8 cellular contexts compared by ENCODE assay signal in genomic region chr2:240568678-240569522, GRCh38. TPM values are rescaled to one million over a fixed set of nuclear protein-coding genes. Genes with fewer than 3 reads are reported as not detected.
A peak's percentile ranks its signal among the peaks of the same experiment; 100 is the strongest.
DNase-seq lines count a peak whose midpoint lies in the region; ATAC-seq, FAIRE-seq and TF ChIP-seq lines count a peak whose summit lies in the region.

No MANE protein-coding gene starts in this region.

- TF ChIP-seq RAD21 in HepG2 (CRISPR knock-in tag; IDR thresholded peaks at IDR 0.05): peak; percentile 38; the same call in 1 of the 2 replicates

- no peak for TF ChIP-seq CTCF in DOHH2 (IDR thresholded peaks at IDR 0.05; ENCODE audit: low read depth, low read length, poor library complexity, severe bottlenecking)
- TF ChIP-seq CTCF in HepG2 (CRISPR knock-in tag; IDR thresholded peaks at IDR 0.05): no peak; the same call in 1 of the 2 replicates

- intact Hi-C loops in HepG2 (cut with micrococcal nuclease; ENCODE audit: unreplicated experiment): no loop called here

- no peak overlapping the region for H2AFZ ChIP-seq in HepG2 (ENCODE audit: low read length)

- H3K79me2 ChIP-seq in DOHH2 (ENCODE audit: control insufficient read depth, low read length): peaks cover 72% of the 10 kb centered on the region
- H3K79me2 ChIP-seq in HepG2 (ENCODE audit: insufficient read depth, low read length): peaks cover 22% of the 10 kb centered on the region

- no TSS peak for BruUV-seq in HepG2 (replicated peaks; lab: Mats Ljungman, UMichigan)

- FAIRE-seq in HepG2 (lab: Jason Lieb, UNC): peak; percentile 18

- no peaks in the 10 kb centered on the region for H3K9me2 ChIP-seq in DOHH2 (replicated peaks; ENCODE audit: control insufficient read depth, low read length)

- CTCF ChIA-PET in HepG2 (lab: Yijun Ruan, JAX; ENCODE audit: low intra/inter-chr PET ratio, low total read pairs) (no interaction called here), HEK293T (lab: Yijun Ruan, JAX) (interaction anchor here (0.6 kb wide), 1 partner anchor 126 kb away, joined by 3 read pairs; no protein-coding TSS in a partner anchor)

- peaks cover 18% of the 10 kb centered on the region for H3K36me3 ChIP-seq in DOHH2 (ENCODE audit: control insufficient read depth, low read length)
- H3K36me3 ChIP-seq in HepG2 (replicated peaks in 1 of 2; ENCODE audit: control insufficient read depth in 1 of 2, insufficient read depth in 2 of 2, low read length in 2 of 2): peaks cover 0 to 2% of the 10 kb centered on the region in 2 experiments; a peak in 2 of 5 replicates

- H3K4me3 ChIP-seq in DOHH2 (ENCODE audit: low read length): peak overlapping the region; percentile 97
- peak overlapping the region; percentile 70 to 79 (median 72) for H3K4me3 ChIP-seq in HepG2 (replicated peaks in 1 of 3; ENCODE audit: insufficient read depth in 1 of 3, low read depth in 2 of 3, low read length in 3 of 3)

- H3K27me3 ChIP-seq in DOHH2 (ENCODE audit: control insufficient read depth, low read length) (no peaks in the 10 kb centered on the region), HepG2 (ENCODE audit: control insufficient read depth in 1 of 2, insufficient read depth in 2 of 2, low read length in 2 of 2) (no peaks in the 10 kb centered on the region; a peak in 1 of 5 replicates)

- H3K9me3 ChIP-seq in DOHH2 (ENCODE audit: control insufficient read depth, insufficient read depth, low read length) (no peaks in the 10 kb centered on the region), HepG2 (ENCODE audit: low read length) (no peaks in the 10 kb centered on the region)

- in situ Hi-C loops in HepG2 (cut with HindIII; ENCODE audit: extremely low pct_ligation_motif_present, low pct_unique_long_range_greater_than_20kb): loop anchor here (25.0 kb wide), 1 partner anchor 643 kb away; no protein-coding TSS in a partner anchor

- no peak for TF ChIP-seq POLR2A in HepG2 (IDR thresholded peaks at IDR 0.05; ENCODE audit: insufficient read depth in 1 of 2, low read depth in 2 of 2, low read length in 2 of 2)

- ATAC-seq in GM21381 (IDR thresholded peaks at IDR 0.05; ENCODE audit: unreplicated experiment) (peak; percentile 14), HepG2 (no peak)

- peak overlapping the region; percentile 77 for H3K9ac ChIP-seq in HepG2 (ENCODE audit: insufficient read depth, low read depth, low read length)

- peaks cover 15% of the 10 kb centered on the region for H3F3A ChIP-seq in DOHH2 (ENCODE audit: control insufficient read depth, insufficient read depth)

- peak overlapping the region; percentile 50 for H3K27ac ChIP-seq in DOHH2 (ENCODE audit: low read depth, low read length)
- H3K27ac ChIP-seq in HepG2 (ENCODE audit: extremely low read length, insufficient read depth, low read length): peak overlapping the region; percentile 42

- POLR2A ChIA-PET in HepG2 (lab: Yijun Ruan, JAX) (interaction anchor here (0.5 to 7.2 kb wide), 6 partner anchors 8 to 56 kb away, joined by 3 to 149 read pairs (median 10); partner anchors contain the start of gene CAPN10), HEK293T (lab: Yijun Ruan, JAX) (interaction anchor here (0.8 to 2.0 kb wide), 3 partner anchors 8 to 18 kb away, joined by 3 to 8 read pairs (median 4); partner anchors contain the start of gene CAPN10)

- H3K4me2 ChIP-seq in DOHH2 (ENCODE audit: low read length): peak overlapping the region; percentile 100
- peak overlapping the region; percentile 90 for H3K4me2 ChIP-seq in HepG2 (ENCODE audit: low read depth, low read length)

- TF ChIP-seq EP300 in HepG2 (IDR thresholded peaks at IDR 0.05; ENCODE audit: low read depth in 2 of 2, low read length in 2 of 2) (no peak), HepG2 (CRISPR knock-in tag; IDR thresholded peaks at IDR 0.05; ENCODE audit: borderline replicate concordance) (no peak)

- WGBS in HepG2 (ENCODE audit: low lambda C conversion rate): under 1% methylated on average over 21 of the region's 93 CpGs

- H4K20me1 ChIP-seq in DOHH2 (ENCODE audit: control insufficient read depth, insufficient read depth, low read depth, low read length) (peaks cover 5% of the 10 kb centered on the region), HepG2 (ENCODE audit: insufficient read depth, low read length) (no peaks in the 10 kb centered on the region; the same call in 1 of the 2 replicates)

- peak; percentile 61 for DNase-seq in LoVo (ENCODE audit: low spot score)
- DNase-seq in activated CD4-positive, alpha-beta T cell treated with anti-CD3 and anti-CD28 coated beads for 1 hour: peak; percentile 46
- DNase-seq in dedifferentiated amniotic fluid mesenchymal stem cell (ENCODE audit: extremely low spot score): peak; percentile 38
- DNase-seq in HepG2 (ENCODE audit: low spot score): no peak
- peak; percentile 26 for DNase-seq in stimulated activated CD8-positive, alpha-beta memory T cell treated with anti-CD3 and anti-CD28 coated beads, Interleukin-4, amount 100 ng/mL, for 24 hours (ENCODE audit: low read depth)
- DNase-seq in HEK293T (ENCODE audit: extremely low spot score): no peak

- H3K4me1 ChIP-seq in DOHH2 (ENCODE audit: control insufficient read depth, low read length) (peaks cover 53% of the 10 kb centered on the region), HepG2 (ENCODE audit: insufficient read depth, low read length) (peaks cover 47% of the 10 kb centered on the region)

RNA-seq across cellular contexts. Expression of gene RNPEPL1, which starts 0.6 kb away (rescaled TPM):
- total RNA-seq in HepG2 (2016; rRNA removed; fragmentation: Illumina TruSeq; extraction: Trizol): 13.0 and 27.6 TPM in 2 replicates
- total RNA-seq in HepG2 (2016; cell fraction: cytosol; rRNA removed; fragmentation: Illumina TruSeq; extraction: Trizol; ENCODE audit: low read depth): 21.9 and 24.8 TPM in 2 replicates
- 12.9 and 23.2 TPM in 2 replicates for total RNA-seq in HepG2 (2016; cell fraction: insoluble cytoplasmic fraction; rRNA removed; fragmentation: Illumina TruSeq; extraction: Trizol)
- total RNA-seq in HepG2 (2016; cell fraction: membrane; rRNA removed; fragmentation: Illumina TruSeq; extraction: Trizol): 50.1 and 53.8 TPM in 2 replicates
- 17.5 and 21.9 TPM in 2 replicates for total RNA-seq in HepG2 (2016; cell fraction: nucleus; rRNA removed; fragmentation: Illumina TruSeq; extraction: Trizol)
- 18.0 and 28.8 TPM in 2 replicates for polyA plus RNA-seq in HepG2 (2011; rRNA removed)
- polyA plus RNA-seq in HepG2 (2011; cell fraction: cytosol; rRNA removed): 20.3 and 26.3 TPM in 2 replicates
- 94.3 and 114 TPM in 2 replicates for polyA plus RNA-seq in HepG2 (2011; cell fraction: nucleus; rRNA removed)
- polyA plus RNA-seq in HepG2 (2012): 37.2 and 56.3 TPM in 2 replicates
- 43.4 and 46.1 TPM in 2 replicates for polyA plus RNA-seq in HepG2 (2016; cell fraction: cytosol; fragmentation: Illumina TruSeq; extraction: Trizol; ENCODE audit: low read depth)
- polyA plus RNA-seq in HepG2 (2016; cell fraction: insoluble cytoplasmic fraction; fragmentation: Illumina TruSeq; extraction: Trizol; ENCODE audit: low read depth): 40.1 and 49.6 TPM in 2 replicates
- polyA plus RNA-seq in HepG2 (2016; cell fraction: membrane; fragmentation: Illumina TruSeq; extraction: Trizol; ENCODE audit: low read depth): 85.0 and 102 TPM in 2 replicates
- 57.9 and 59.3 TPM in 2 replicates for polyA plus RNA-seq in HepG2 (2016; cell fraction: nucleus; fragmentation: Illumina TruSeq; extraction: Trizol; ENCODE audit: insufficient read depth, low read depth)
- polyA minus RNA-seq in HepG2 (2011; rRNA and poly(A)+ RNA removed; ENCODE audit: low replicate concordance): 15.3 and 64.5 TPM in 2 replicates
- polyA minus RNA-seq in HepG2 (2011; cell fraction: cytosol; rRNA and poly(A)+ RNA removed): 55.0 and 57.6 TPM in 2 replicates
- polyA minus RNA-seq in HepG2 (2011; cell fraction: nucleus; rRNA and poly(A)+ RNA removed): 18.6 and 21.0 TPM in 2 replicates

RNA-seq across cellular contexts. Expression of gene DUSP28, which starts 8.7 kb away (rescaled TPM):
- 2.5 and 5.2 TPM in 2 replicates for total RNA-seq in HepG2 (2016; rRNA removed; fragmentation: Illumina TruSeq; extraction: Trizol)
- 4.5 and 4.9 TPM in 2 replicates for total RNA-seq in HepG2 (2016; cell fraction: cytosol; rRNA removed; fragmentation: Illumina TruSeq; extraction: Trizol; ENCODE audit: low read depth)
- 2.9 and 5.6 TPM in 2 replicates for total RNA-seq in HepG2 (2016; cell fraction: insoluble cytoplasmic fraction; rRNA removed; fragmentation: Illumina TruSeq; extraction: Trizol)
- 6.2 and 6.3 TPM in 2 replicates for total RNA-seq in HepG2 (2016; cell fraction: membrane; rRNA removed; fragmentation: Illumina TruSeq; extraction: Trizol)
- 7.1 TPM in 2 replicates for total RNA-seq in HepG2 (2016; cell fraction: nucleus; rRNA removed; fragmentation: Illumina TruSeq; extraction: Trizol)
- 6.7 and 8.6 TPM in 2 replicates for polyA plus RNA-seq in HepG2 (2011; rRNA removed)
- polyA plus RNA-seq in HepG2 (2011; cell fraction: cytosol; rRNA removed): 3.4 and 4.1 TPM in 2 replicates
- 6.6 and 6.7 TPM in 2 replicates for polyA plus RNA-seq in HepG2 (2011; cell fraction: nucleus; rRNA removed)
- polyA plus RNA-seq in HepG2 (2012): 5.4 and 6.8 TPM in 2 replicates
- 4.9 and 6.2 TPM in 2 replicates for polyA plus RNA-seq in HepG2 (2016; cell fraction: cytosol; fragmentation: Illumina TruSeq; extraction: Trizol; ENCODE audit: low read depth)
- 3.9 and 4.1 TPM in 2 replicates for polyA plus RNA-seq in HepG2 (2016; cell fraction: insoluble cytoplasmic fraction; fragmentation: Illumina TruSeq; extraction: Trizol; ENCODE audit: low read depth)
- polyA plus RNA-seq in HepG2 (2016; cell fraction: membrane; fragmentation: Illumina TruSeq; extraction: Trizol; ENCODE audit: low read depth): 5.5 and 7.1 TPM in 2 replicates
- 11.1 and 15.5 TPM in 2 replicates for polyA plus RNA-seq in HepG2 (2016; cell fraction: nucleus; fragmentation: Illumina TruSeq; extraction: Trizol; ENCODE audit: insufficient read depth, low read depth)
- 2.8 and 4.2 TPM in 2 replicates for polyA minus RNA-seq in HepG2 (2011; rRNA and poly(A)+ RNA removed; ENCODE audit: low replicate concordance)
- polyA minus RNA-seq in HepG2 (2011; cell fraction: cytosol; rRNA and poly(A)+ RNA removed): 1.7 and 2.2 TPM in 2 replicates
- polyA minus RNA-seq in HepG2 (2011; cell fraction: nucleus; rRNA and poly(A)+ RNA removed): 11.5 and 12.3 TPM in 2 replicates

RNA-seq across cellular contexts. Expression of gene ANKMY1, which starts 11.1 kb away (rescaled TPM):
- 7.3 and 11.7 TPM in 2 replicates for total RNA-seq in HepG2 (2016; rRNA removed; fragmentation: Illumina TruSeq; extraction: Trizol)
- 9.7 and 12.6 TPM in 2 replicates for total RNA-seq in HepG2 (2016; cell fraction: cytosol; rRNA removed; fragmentation: Illumina TruSeq; extraction: Trizol; ENCODE audit: low read depth)
- 8.8 and 12.4 TPM in 2 replicates for total RNA-seq in HepG2 (2016; cell fraction: insoluble cytoplasmic fraction; rRNA removed; fragmentation: Illumina TruSeq; extraction: Trizol)
- 10.6 and 11.9 TPM in 2 replicates for total RNA-seq in HepG2 (2016; cell fraction: membrane; rRNA removed; fragmentation: Illumina TruSeq; extraction: Trizol)
- total RNA-seq in HepG2 (2016; cell fraction: nucleus; rRNA removed; fragmentation: Illumina TruSeq; extraction: Trizol): 23.2 and 30.1 TPM in 2 replicates
- polyA plus RNA-seq in HepG2 (2011; rRNA removed): 18.8 and 20.5 TPM in 2 replicates
- polyA plus RNA-seq in HepG2 (2011; cell fraction: cytosol; rRNA removed): 11.7 and 12.1 TPM in 2 replicates
- 55.1 and 66.4 TPM in 2 replicates for polyA plus RNA-seq in HepG2 (2011; cell fraction: nucleus; rRNA removed)
- polyA plus RNA-seq in HepG2 (2012): 8.0 and 8.9 TPM in 2 replicates
- 2.6 and 3.4 TPM in 2 replicates for polyA plus RNA-seq in HepG2 (2016; cell fraction: cytosol; fragmentation: Illumina TruSeq; extraction: Trizol; ENCODE audit: low read depth)
- 7.8 and 8.8 TPM in 2 replicates for polyA plus RNA-seq in HepG2 (2016; cell fraction: insoluble cytoplasmic fraction; fragmentation: Illumina TruSeq; extraction: Trizol; ENCODE audit: low read depth)
- 4.9 and 6.3 TPM in 2 replicates for polyA plus RNA-seq in HepG2 (2016; cell fraction: membrane; fragmentation: Illumina TruSeq; extraction: Trizol; ENCODE audit: low read depth)
- 30.4 and 35.4 TPM in 2 replicates for polyA plus RNA-seq in HepG2 (2016; cell fraction: nucleus; fragmentation: Illumina TruSeq; extraction: Trizol; ENCODE audit: insufficient read depth, low read depth)
- polyA minus RNA-seq in HepG2 (2011; rRNA and poly(A)+ RNA removed; ENCODE audit: low replicate concordance): 41.3 and 43.1 TPM in 2 replicates
- 6.0 and 6.9 TPM in 2 replicates for polyA minus RNA-seq in HepG2 (2011; cell fraction: cytosol; rRNA and poly(A)+ RNA removed)
- 52.8 and 56.1 TPM in 2 replicates for polyA minus RNA-seq in HepG2 (2011; cell fraction: nucleus; rRNA and poly(A)+ RNA removed)

RNA-seq across cellular contexts. Expression of gene CAPN10, which starts 17.6 kb away (rescaled TPM):
- 16.5 and 32.4 TPM in 2 replicates for total RNA-seq in HepG2 (2016; rRNA removed; fragmentation: Illumina TruSeq; extraction: Trizol)
- total RNA-seq in HepG2 (2016; cell fraction: cytosol; rRNA removed; fragmentation: Illumina TruSeq; extraction: Trizol; ENCODE audit: low read depth): 18.3 and 20.3 TPM in 2 replicates
- 16.1 and 35.0 TPM in 2 replicates for total RNA-seq in HepG2 (2016; cell fraction: insoluble cytoplasmic fraction; rRNA removed; fragmentation: Illumina TruSeq; extraction: Trizol)
- total RNA-seq in HepG2 (2016; cell fraction: membrane; rRNA removed; fragmentation: Illumina TruSeq; extraction: Trizol): 28.2 and 28.4 TPM in 2 replicates
- 26.3 and 36.2 TPM in 2 replicates for total RNA-seq in HepG2 (2016; cell fraction: nucleus; rRNA removed; fragmentation: Illumina TruSeq; extraction: Trizol)
- 27.6 and 40.7 TPM in 2 replicates for polyA plus RNA-seq in HepG2 (2011; rRNA removed)
- polyA plus RNA-seq in HepG2 (2011; cell fraction: cytosol; rRNA removed): 15.8 and 24.7 TPM in 2 replicates
- polyA plus RNA-seq in HepG2 (2011; cell fraction: nucleus; rRNA removed): 157 and 173 TPM in 2 replicates
- polyA plus RNA-seq in HepG2 (2012): 24.4 and 27.6 TPM in 2 replicates
- 9.1 and 9.4 TPM in 2 replicates for polyA plus RNA-seq in HepG2 (2016; cell fraction: cytosol; fragmentation: Illumina TruSeq; extraction: Trizol; ENCODE audit: low read depth)
- 17.4 and 18.2 TPM in 2 replicates for polyA plus RNA-seq in HepG2 (2016; cell fraction: insoluble cytoplasmic fraction; fragmentation: Illumina TruSeq; extraction: Trizol; ENCODE audit: low read depth)
- polyA plus RNA-seq in HepG2 (2016; cell fraction: membrane; fragmentation: Illumina TruSeq; extraction: Trizol; ENCODE audit: low read depth): 15.5 and 17.2 TPM in 2 replicates
- polyA plus RNA-seq in HepG2 (2016; cell fraction: nucleus; fragmentation: Illumina TruSeq; extraction: Trizol; ENCODE audit: insufficient read depth, low read depth): 59.4 and 61.4 TPM in 2 replicates
- polyA minus RNA-seq in HepG2 (2011; rRNA and poly(A)+ RNA removed; ENCODE audit: low replicate concordance): 11.2 and 33.8 TPM in 2 replicates
- polyA minus RNA-seq in HepG2 (2011; cell fraction: cytosol; rRNA and poly(A)+ RNA removed): 10.8 TPM in 2 replicates
- polyA minus RNA-seq in HepG2 (2011; cell fraction: nucleus; rRNA and poly(A)+ RNA removed): 50.0 and 57.6 TPM in 2 replicates

RNA-seq across cellular contexts. Expression of gene GPR35, which starts 56.4 kb away (rescaled TPM):
- 21.6 and 27.1 TPM in 2 replicates for total RNA-seq in HepG2 (2016; rRNA removed; fragmentation: Illumina TruSeq; extraction: Trizol)
- total RNA-seq in HepG2 (2016; cell fraction: cytosol; rRNA removed; fragmentation: Illumina TruSeq; extraction: Trizol; ENCODE audit: low read depth): 10.2 and 10.8 TPM in 2 replicates
- total RNA-seq in HepG2 (2016; cell fraction: insoluble cytoplasmic fraction; rRNA removed; fragmentation: Illumina TruSeq; extraction: Trizol): 21.3 and 26.9 TPM in 2 replicates
- total RNA-seq in HepG2 (2016; cell fraction: membrane; rRNA removed; fragmentation: Illumina TruSeq; extraction: Trizol): 25.5 and 33.7 TPM in 2 replicates
- 19.4 and 20.1 TPM in 2 replicates for total RNA-seq in HepG2 (2016; cell fraction: nucleus; rRNA removed; fragmentation: Illumina TruSeq; extraction: Trizol)
- 44.2 and 60.8 TPM in 2 replicates for polyA plus RNA-seq in HepG2 (2011; rRNA removed)
- polyA plus RNA-seq in HepG2 (2011; cell fraction: cytosol; rRNA removed): 37.9 and 80.2 TPM in 2 replicates
- 150 and 165 TPM in 2 replicates for polyA plus RNA-seq in HepG2 (2011; cell fraction: nucleus; rRNA removed)
- polyA plus RNA-seq in HepG2 (2012): 34.0 and 39.9 TPM in 2 replicates
- polyA plus RNA-seq in HepG2 (2016; cell fraction: cytosol; fragmentation: Illumina TruSeq; extraction: Trizol; ENCODE audit: low read depth): 6.5 and 7.6 TPM in 2 replicates
- polyA plus RNA-seq in HepG2 (2016; cell fraction: insoluble cytoplasmic fraction; fragmentation: Illumina TruSeq; extraction: Trizol; ENCODE audit: low read depth): 14.4 and 15.8 TPM in 2 replicates
- polyA plus RNA-seq in HepG2 (2016; cell fraction: membrane; fragmentation: Illumina TruSeq; extraction: Trizol; ENCODE audit: low read depth): 17.8 and 17.9 TPM in 2 replicates
- polyA plus RNA-seq in HepG2 (2016; cell fraction: nucleus; fragmentation: Illumina TruSeq; extraction: Trizol; ENCODE audit: insufficient read depth, low read depth): 29.6 and 37.8 TPM in 2 replicates
- polyA minus RNA-seq in HepG2 (2011; rRNA and poly(A)+ RNA removed; ENCODE audit: low replicate concordance): 0.14 and 219 TPM in 2 replicates
- 44.3 and 46.7 TPM in 2 replicates for polyA minus RNA-seq in HepG2 (2011; cell fraction: cytosol; rRNA and poly(A)+ RNA removed)
- 30.9 and 33.3 TPM in 2 replicates for polyA minus RNA-seq in HepG2 (2011; cell fraction: nucleus; rRNA and poly(A)+ RNA removed)

Comparison
In these comparisons a context has a peak if more than half of its experiments do, and no peak if none do; other contexts are left out.
1. DNase-seq: peak in LoVo (single experiment), activated CD4-positive, alpha-beta T cell treated with anti-CD3 and anti-CD28 coated beads for 1 hour (single experiment), dedifferentiated amniotic fluid mesenchymal stem cell (single experiment) and stimulated activated CD8-positive, alpha-beta memory T cell treated with anti-CD3 and anti-CD28 coated beads, Interleukin-4, amount 100 ng/mL, for 24 hours (single experiment); none in HepG2 (single experiment) and HEK293T (single experiment).